ENCODE assay signal across 2 cellular contexts in the genomic region with DNA sequence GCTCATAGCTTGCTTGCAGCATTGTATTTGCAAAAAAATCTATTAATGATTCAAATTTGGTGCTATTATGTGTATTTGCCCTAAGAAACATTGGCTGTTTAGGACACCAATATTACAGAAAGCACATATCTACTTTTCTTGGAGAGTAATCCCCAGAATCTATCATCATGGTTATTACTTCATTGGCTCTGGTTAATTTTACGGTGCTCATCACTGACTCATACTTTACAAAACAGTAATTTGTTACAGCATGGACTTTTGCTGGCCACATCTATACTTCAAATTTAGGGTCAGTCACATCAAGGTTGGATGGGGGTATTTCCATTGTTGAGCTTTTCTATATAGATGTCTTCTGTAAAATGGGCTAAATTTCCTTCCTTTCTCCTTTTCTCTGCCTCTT.
TF ChIP-seq lines count a peak whose summit lies in the region.

No MANE protein-coding gene starts in this region.

TF ChIP-seq in SK-N-SH treated with all-trans-retinoic acid at 6 μM for 48 hours, 23 proteins besides CTCF, POLR2A, EP300 and RAD21 (continued from another document):
- TF ChIP-seq, protein P1, sequence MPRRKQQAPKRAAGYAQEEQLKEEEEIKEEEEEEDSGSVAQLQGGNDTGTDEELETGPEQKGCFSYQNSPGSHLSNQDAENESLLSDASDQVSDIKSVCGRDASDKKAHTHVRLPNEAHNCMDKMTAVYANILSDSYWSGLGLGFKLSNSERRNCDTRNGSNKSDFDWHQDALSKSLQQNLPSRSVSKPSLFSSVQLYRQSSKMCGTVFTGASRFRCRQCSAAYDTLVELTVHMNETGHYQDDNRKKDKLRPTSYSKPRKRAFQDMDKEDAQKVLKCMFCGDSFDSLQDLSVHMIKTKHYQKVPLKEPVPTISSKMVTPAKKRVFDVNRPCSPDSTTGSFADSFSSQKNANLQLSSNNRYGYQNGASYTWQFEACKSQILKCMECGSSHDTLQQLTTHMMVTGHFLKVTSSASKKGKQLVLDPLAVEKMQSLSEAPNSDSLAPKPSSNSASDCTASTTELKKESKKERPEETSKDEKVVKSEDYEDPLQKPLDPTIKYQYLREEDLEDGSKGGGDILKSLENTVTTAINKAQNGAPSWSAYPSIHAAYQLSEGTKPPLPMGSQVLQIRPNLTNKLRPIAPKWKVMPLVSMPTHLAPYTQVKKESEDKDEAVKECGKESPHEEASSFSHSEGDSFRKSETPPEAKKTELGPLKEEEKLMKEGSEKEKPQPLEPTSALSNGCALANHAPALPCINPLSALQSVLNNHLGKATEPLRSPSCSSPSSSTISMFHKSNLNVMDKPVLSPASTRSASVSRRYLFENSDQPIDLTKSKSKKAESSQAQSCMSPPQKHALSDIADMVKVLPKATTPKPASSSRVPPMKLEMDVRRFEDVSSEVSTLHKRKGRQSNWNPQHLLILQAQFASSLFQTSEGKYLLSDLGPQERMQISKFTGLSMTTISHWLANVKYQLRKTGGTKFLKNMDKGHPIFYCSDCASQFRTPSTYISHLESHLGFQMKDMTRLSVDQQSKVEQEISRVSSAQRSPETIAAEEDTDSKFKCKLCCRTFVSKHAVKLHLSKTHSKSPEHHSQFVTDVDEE (CRISPR knock-in tag; IDR thresholded peaks at IDR 0.05), result no peak
- TF ChIP-seq SNAI2 (CRISPR knock-in tag; IDR thresholded peaks at IDR 0.05), result no peak
- no peak for TF ChIP-seq BACH2 (CRISPR knock-in tag; IDR thresholded peaks at IDR 0.05; ENCODE audit: borderline replicate concordance)
- TF ChIP-seq ZFP3 (CRISPR knock-in tag; IDR thresholded peaks at IDR 0.05), result no peak
- TF ChIP-seq TOX (CRISPR knock-in tag; IDR thresholded peaks at IDR 0.05; ENCODE audit: borderline replicate concordance), result no peak
- no peak for TF ChIP-seq ARNTL (CRISPR knock-in tag; IDR thresholded peaks at IDR 0.05; ENCODE audit: borderline replicate concordance, low read depth)
- TF ChIP-seq, protein P2, sequence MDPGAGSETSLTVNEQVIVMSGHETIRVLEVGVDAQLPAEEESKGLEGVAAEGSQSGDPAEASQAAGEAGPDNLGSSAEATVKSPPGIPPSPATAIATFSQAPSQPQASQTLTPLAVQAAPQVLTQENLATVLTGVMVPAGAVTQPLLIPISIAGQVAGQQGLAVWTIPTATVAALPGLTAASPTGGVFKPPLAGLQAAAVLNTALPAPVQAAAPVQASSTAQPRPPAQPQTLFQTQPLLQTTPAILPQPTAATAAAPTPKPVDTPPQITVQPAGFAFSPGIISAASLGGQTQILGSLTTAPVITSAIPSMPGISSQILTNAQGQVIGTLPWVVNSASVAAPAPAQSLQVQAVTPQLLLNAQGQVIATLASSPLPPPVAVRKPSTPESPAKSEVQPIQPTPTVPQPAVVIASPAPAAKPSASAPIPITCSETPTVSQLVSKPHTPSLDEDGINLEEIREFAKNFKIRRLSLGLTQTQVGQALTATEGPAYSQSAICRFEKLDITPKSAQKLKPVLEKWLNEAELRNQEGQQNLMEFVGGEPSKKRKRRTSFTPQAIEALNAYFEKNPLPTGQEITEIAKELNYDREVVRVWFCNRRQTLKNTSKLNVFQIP (CRISPR knock-in tag; IDR thresholded peaks at IDR 0.05; ENCODE audit: borderline replicate concordance, low read depth), result no peak

TF ChIP-seq in SK-N-SH, 30 proteins besides CTCF, POLR2A, EP300 and RAD21 (continued from another document):
- TF ChIP-seq, protein P3, sequence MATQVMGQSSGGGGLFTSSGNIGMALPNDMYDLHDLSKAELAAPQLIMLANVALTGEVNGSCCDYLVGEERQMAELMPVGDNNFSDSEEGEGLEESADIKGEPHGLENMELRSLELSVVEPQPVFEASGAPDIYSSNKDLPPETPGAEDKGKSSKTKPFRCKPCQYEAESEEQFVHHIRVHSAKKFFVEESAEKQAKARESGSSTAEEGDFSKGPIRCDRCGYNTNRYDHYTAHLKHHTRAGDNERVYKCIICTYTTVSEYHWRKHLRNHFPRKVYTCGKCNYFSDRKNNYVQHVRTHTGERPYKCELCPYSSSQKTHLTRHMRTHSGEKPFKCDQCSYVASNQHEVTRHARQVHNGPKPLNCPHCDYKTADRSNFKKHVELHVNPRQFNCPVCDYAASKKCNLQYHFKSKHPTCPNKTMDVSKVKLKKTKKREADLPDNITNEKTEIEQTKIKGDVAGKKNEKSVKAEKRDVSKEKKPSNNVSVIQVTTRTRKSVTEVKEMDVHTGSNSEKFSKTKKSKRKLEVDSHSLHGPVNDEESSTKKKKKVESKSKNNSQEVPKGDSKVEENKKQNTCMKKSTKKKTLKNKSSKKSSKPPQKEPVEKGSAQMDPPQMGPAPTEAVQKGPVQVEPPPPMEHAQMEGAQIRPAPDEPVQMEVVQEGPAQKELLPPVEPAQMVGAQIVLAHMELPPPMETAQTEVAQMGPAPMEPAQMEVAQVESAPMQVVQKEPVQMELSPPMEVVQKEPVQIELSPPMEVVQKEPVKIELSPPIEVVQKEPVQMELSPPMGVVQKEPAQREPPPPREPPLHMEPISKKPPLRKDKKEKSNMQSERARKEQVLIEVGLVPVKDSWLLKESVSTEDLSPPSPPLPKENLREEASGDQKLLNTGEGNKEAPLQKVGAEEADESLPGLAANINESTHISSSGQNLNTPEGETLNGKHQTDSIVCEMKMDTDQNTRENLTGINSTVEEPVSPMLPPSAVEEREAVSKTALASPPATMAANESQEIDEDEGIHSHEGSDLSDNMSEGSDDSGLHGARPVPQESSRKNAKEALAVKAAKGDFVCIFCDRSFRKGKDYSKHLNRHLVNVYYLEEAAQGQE (IDR thresholded peaks at IDR 0.05; ENCODE audit: low read depth, low read length), result no peak
- TF ChIP-seq TAF1 (IDR thresholded peaks at IDR 0.05; ENCODE audit: borderline replicate concordance, low read depth, low read length) (no peak), TEAD4 (IDR thresholded peaks at IDR 0.05; ENCODE audit: borderline replicate concordance, insufficient read depth) (no peak), POLR2AphosphoS5 (IDR thresholded peaks at IDR 0.05; ENCODE audit: low read depth, low read length) (no peak)
- TF ChIP-seq, protein P4, sequence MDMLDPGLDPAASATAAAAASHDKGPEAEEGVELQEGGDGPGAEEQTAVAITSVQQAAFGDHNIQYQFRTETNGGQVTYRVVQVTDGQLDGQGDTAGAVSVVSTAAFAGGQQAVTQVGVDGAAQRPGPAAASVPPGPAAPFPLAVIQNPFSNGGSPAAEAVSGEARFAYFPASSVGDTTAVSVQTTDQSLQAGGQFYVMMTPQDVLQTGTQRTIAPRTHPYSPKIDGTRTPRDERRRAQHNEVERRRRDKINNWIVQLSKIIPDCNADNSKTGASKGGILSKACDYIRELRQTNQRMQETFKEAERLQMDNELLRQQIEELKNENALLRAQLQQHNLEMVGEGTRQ (IDR thresholded peaks at IDR 0.05; ENCODE audit: borderline replicate concordance, low read depth, low read length), result no peak
